1 cellular context compared by ENCODE assay signal in the genomic region with DNA sequence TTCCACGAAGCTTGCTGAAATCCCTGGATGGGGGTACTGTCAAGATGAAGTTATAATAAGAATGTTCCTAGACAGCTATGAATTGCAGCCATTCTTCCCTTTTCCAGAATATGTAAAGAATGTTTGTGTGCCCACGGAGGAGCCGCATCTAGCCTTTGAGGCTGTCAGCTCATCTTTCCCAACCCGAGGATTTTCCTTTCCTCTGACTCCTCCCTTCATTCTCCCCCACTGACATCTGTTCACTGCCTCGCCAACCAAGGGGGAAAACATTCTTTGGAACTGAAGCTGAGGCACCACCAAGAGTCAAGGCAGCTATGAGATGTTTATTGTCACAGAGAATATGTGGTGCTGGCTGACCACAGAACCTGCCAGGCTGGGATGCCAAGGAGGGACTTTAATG.
TF ChIP-seq lines count a peak whose summit lies in the region.

No MANE protein-coding gene starts in this region.

TF ChIP-seq in GM23338, 12 proteins besides CTCF, POLR2A, EP300 and RAD21 (continued from another document):
- TF ChIP-seq, protein P1, sequence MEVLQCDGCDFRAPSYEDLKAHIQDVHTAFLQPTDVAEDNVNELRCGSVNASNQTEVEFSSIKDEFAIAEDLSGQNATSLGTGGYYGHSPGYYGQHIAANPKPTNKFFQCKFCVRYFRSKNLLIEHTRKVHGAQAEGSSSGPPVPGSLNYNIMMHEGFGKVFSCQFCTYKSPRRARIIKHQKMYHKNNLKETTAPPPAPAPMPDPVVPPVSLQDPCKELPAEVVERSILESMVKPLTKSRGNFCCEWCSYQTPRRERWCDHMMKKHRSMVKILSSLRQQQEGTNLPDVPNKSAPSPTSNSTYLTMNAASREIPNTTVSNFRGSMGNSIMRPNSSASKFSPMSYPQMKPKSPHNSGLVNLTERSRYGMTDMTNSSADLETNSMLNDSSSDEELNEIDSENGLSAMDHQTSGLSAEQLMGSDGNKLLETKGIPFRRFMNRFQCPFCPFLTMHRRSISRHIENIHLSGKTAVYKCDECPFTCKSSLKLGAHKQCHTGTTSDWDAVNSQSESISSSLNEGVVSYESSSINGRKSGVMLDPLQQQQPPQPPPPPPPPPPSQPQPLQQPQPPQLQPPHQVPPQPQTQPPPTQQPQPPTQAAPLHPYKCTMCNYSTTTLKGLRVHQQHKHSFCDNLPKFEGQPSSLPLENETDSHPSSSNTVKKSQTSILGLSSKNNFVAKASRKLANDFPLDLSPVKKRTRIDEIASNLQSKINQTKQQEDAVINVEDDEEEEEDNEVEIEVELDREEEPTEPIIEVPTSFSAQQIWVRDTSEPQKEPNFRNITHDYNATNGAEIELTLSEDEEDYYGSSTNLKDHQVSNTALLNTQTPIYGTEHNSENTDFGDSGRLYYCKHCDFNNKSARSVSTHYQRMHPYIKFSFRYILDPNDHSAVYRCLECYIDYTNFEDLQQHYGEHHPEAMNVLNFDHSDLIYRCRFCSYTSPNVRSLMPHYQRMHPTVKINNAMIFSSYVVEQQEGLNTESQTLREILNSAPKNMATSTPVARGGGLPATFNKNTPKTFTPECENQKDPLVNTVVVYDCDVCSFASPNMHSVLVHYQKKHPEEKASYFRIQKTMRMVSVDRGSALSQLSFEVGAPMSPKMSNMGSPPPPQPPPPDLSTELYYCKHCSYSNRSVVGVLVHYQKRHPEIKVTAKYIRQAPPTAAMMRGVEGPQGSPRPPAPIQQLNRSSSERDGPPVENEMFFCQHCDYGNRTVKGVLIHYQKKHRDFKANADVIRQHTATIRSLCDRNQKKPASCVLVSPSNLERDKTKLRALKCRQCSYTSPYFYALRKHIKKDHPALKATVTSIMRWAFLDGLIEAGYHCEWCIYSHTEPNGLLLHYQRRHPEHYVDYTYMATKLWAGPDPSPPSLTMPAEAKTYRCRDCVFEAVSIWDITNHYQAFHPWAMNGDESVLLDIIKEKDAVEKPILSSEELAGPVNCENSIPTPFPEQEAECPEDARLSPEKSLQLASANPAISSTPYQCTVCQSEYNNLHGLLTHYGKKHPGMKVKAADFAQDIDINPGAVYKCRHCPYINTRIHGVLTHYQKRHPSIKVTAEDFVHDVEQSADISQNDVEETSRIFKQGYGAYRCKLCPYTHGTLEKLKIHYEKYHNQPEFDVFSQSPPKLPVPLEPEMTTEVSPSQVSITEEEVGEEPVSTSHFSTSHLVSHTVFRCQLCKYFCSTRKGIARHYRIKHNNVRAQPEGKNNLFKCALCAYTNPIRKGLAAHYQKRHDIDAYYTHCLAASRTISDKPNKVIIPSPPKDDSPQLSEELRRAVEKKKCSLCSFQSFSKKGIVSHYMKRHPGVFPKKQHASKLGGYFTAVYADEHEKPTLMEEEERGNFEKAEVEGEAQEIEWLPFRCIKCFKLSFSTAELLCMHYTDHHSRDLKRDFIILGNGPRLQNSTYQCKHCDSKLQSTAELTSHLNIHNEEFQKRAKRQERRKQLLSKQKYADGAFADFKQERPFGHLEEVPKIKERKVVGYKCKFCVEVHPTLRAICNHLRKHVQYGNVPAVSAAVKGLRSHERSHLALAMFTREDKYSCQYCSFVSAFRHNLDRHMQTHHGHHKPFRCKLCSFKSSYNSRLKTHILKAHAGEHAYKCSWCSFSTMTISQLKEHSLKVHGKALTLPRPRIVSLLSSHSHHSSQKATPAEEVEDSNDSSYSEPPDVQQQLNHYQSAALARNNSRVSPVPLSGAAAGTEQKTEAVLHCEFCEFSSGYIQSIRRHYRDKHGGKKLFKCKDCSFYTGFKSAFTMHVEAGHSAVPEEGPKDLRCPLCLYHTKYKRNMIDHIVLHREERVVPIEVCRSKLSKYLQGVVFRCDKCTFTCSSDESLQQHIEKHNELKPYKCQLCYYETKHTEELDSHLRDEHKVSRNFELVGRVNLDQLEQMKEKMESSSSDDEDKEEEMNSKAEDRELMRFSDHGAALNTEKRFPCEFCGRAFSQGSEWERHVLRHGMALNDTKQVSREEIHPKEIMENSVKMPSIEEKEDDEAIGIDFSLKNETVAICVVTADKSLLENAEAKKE (CRISPR knock-in tag; IDR thresholded peaks at IDR 0.05): no peak
- TF ChIP-seq JUNB (IDR thresholded peaks at IDR 0.05; ENCODE audit: unreplicated experiment): no peak
- TF ChIP-seq NANOG (IDR thresholded peaks at IDR 0.05; ENCODE audit: borderline replicate concordance): no peak
- no peak for TF ChIP-seq EZH2 (IDR thresholded peaks at IDR 0.05; ENCODE audit: low read depth, unreplicated experiment)
- TF ChIP-seq ZNF114 (CRISPR knock-in tag; IDR thresholded peaks at IDR 0.05): no peak
- TF ChIP-seq, protein P2, sequence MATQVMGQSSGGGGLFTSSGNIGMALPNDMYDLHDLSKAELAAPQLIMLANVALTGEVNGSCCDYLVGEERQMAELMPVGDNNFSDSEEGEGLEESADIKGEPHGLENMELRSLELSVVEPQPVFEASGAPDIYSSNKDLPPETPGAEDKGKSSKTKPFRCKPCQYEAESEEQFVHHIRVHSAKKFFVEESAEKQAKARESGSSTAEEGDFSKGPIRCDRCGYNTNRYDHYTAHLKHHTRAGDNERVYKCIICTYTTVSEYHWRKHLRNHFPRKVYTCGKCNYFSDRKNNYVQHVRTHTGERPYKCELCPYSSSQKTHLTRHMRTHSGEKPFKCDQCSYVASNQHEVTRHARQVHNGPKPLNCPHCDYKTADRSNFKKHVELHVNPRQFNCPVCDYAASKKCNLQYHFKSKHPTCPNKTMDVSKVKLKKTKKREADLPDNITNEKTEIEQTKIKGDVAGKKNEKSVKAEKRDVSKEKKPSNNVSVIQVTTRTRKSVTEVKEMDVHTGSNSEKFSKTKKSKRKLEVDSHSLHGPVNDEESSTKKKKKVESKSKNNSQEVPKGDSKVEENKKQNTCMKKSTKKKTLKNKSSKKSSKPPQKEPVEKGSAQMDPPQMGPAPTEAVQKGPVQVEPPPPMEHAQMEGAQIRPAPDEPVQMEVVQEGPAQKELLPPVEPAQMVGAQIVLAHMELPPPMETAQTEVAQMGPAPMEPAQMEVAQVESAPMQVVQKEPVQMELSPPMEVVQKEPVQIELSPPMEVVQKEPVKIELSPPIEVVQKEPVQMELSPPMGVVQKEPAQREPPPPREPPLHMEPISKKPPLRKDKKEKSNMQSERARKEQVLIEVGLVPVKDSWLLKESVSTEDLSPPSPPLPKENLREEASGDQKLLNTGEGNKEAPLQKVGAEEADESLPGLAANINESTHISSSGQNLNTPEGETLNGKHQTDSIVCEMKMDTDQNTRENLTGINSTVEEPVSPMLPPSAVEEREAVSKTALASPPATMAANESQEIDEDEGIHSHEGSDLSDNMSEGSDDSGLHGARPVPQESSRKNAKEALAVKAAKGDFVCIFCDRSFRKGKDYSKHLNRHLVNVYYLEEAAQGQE (IDR thresholded peaks at IDR 0.05; ENCODE audit: unreplicated experiment): no peak
- no peak for TF ChIP-seq EZH2phosphoT487 (IDR thresholded peaks at IDR 0.05; ENCODE audit: unreplicated experiment)
- no peak for TF ChIP-seq ZNF331 (CRISPR knock-in tag; IDR thresholded peaks at IDR 0.05; ENCODE audit: low read depth)
- no peak for TF ChIP-seq POLR2AphosphoS5 (IDR thresholded peaks at IDR 0.05; ENCODE audit: low read depth)
